ENCODE assay signal across 14 cellular contexts in genomic region chr1:94024109-94024792, GRCh38.
"Had no signal": no experiment of that assay in that cellular context is flagged by ENCODE, and none has a peak within 500 bp of the region (broad histone marks: within the 10 kb centered on the region; RNA-seq: fewer than 3 reads in every experiment).

No MANE protein-coding gene starts in this region.

- H3K27me3 ChIP-seq: left lung, pancreas had no signal

- DNase-seq: effector memory CD8-positive, alpha-beta T cell; foreskin keratinocyte; head of caudate nucleus; hippocampal formation; left lung; lower lobe of right lung; occipital lobe; pancreas; right cardiac atrium; stimulated activated CD4-positive, alpha-beta T cell treated with anti-CD3 and anti-CD28 coated beads, Interleukin-2, amount 100 ng/mL, for 48 hours; stimulated activated naive CD4-positive, alpha-beta T cell treated with Interleukin-2 at 50 U/mL for 16 hours; trophoblast cell had no signal

- ATAC-seq: effector memory CD8-positive, alpha-beta T cell; foreskin keratinocyte; left lung; lower lobe of right lung; pancreas; right cardiac atrium had no signal

- H3K36me3 ChIP-seq: left lung, lower lobe of right lung, pancreas had no signal

- H3K4me3 ChIP-seq: left lung, lower lobe of right lung, pancreas, smooth muscle cell had no signal

- FAIRE-seq: islet of Langerhans, pancreas had no signal

- H3K4me1 ChIP-seq: pancreas had no signal

- H3K4me2 ChIP-seq: smooth muscle cell had no signal

- H3K9me3 ChIP-seq: left lung, lower lobe of right lung, pancreas had no signal

- H3K27ac ChIP-seq: foreskin keratinocyte, left lung, lower lobe of right lung, pancreas had no signal
